Comparison of ENCODE assay signal across 1 cellular context in the genomic region with DNA sequence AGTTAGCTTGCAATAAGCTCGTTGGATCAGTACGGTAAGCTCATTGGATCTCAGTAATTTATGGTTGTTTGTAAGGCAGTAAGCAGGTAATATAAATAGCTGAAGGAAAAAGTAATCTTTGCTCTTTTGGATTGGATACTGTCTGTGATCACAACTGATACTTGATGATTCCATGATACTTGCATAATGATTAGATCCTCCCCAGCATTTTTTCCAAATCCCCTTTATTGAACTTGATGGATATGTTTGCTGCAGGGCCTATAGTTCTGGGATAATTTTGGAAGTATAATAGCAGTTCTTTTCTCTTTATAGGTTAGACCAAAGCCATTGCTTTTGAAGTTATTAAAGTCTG.
TF ChIP-seq lines count a peak whose summit lies in the region.

No MANE protein-coding gene starts in this region.

TF ChIP-seq in A549, 52 proteins besides CTCF, POLR2A, EP300 and RAD21 (continued from another document):
- TF ChIP-seq REST (IDR thresholded peaks at IDR 0.05), result no peak
TF ChIP-seq in A549: peak in this region for 0.
